In the genomic region with DNA sequence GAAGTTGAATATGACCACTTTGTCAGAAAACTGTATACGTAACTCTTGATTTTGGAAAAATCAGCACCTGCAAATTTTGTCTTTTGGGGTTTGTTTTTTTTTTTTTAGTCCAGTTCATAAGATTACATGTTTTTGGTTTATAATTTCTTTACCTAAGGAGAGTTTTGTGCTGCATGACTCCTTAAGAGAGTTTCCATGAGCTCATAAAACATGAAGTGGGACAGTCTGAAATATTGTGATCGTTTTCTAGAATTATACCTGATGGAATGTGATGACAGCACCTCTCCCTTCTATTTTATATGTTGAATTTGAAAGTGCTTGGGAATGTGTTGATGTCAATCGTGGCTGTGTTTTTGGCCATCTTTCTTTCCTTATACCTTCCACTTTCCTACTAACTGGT, we compare ENCODE assay signal across 18 cellular contexts.
DNase-seq lines count a peak whose midpoint lies in the region; ATAC-seq and TF ChIP-seq lines count a peak whose summit lies in the region.
"Had no signal": no experiment of that assay in that cellular context is flagged by ENCODE, and none has a peak within 500 bp of the region (broad histone marks: within the 10 kb centered on the region; RNA-seq: fewer than 3 reads in every experiment).

No MANE protein-coding gene starts in this region.

- no peak for DNase-seq in breast epithelium (ENCODE audit: low spot score in 2 of 2)
- no peak for DNase-seq in MCF 10A (ENCODE audit: unreplicated experiment)
- DNase-seq in dorsolateral prefrontal cortex, result no peak
- DNase-seq in thyroid gland, result no peak
- DNase-seq in activated naive CD4-positive, alpha-beta T cell treated with anti-CD3 and anti-CD28 coated beads, Interleukin-2, amount 50 U/mL, for 72 hours (ENCODE audit: low spot score in 2 of 2), result no peak
- DNase-seq in activated CD4-positive, alpha-beta T cell treated with anti-CD3 and anti-CD28 coated beads, Interleukin-2, amount 10 ng/mL, durations not matched to agents 24 days and 14 days, result no peak
- DNase-seq: 8988T; activated naive CD4-positive, alpha-beta T cell treated with Interleukin-2 at 50 U/mL for 16 hours; glutamatergic neuron; NCI-H82; Peyer's patch had no signal

- no peak for TF ChIP-seq CTCF in breast epithelium (IDR thresholded peaks at IDR 0.05)
- no peak for TF ChIP-seq CTCF in MCF 10A (IDR thresholded peaks at IDR 0.05; ENCODE audit: unreplicated experiment)
- no peak for TF ChIP-seq CTCF in dorsolateral prefrontal cortex (IDR thresholded peaks at IDR 0.05 in 54 of 56, conservative IDR thresholded peaks at IDR 0.05 in 2 of 56; ENCODE audit: low read depth in 1 of 56, partially characterized antibody in 56 of 56)
- TF ChIP-seq CTCF in nephron (IDR thresholded peaks at IDR 0.05; ENCODE audit: unreplicated experiment in 3 of 3), result no peak
- no peak for TF ChIP-seq CTCF in thyroid gland (IDR thresholded peaks at IDR 0.05)

- CTCF ChIA-PET in MCF 10A (lab: Yijun Ruan, JAX), result interaction anchor here (0.6 kb wide), 3 partner anchors 33 to 502 kb away, joined by 3 read pairs; no protein-coding TSS in a partner anchor

- H3K4me1 Mint-ChIP-seq in MCF 10A (ENCODE audit: insufficient read depth, unreplicated experiment) (peaks cover 22% of the 10 kb centered on the region), nephron (peaks cover 67% of the 10 kb centered on the region)
- H3K4me1 Mint-ChIP-seq in activated CD4-positive, alpha-beta T cell treated with anti-CD3 and anti-CD28 coated beads, Interleukin-2, amount 10 ng/mL, durations not matched to agents 24 days and 14 days, result no peaks in the 10 kb centered on the region

- H3K9me3 ChIP-seq in breast epithelium (no peaks in the 10 kb centered on the region), thyroid gland (no peaks in the 10 kb centered on the region)
- H3K9me3 ChIP-seq: Peyer's patch had no signal

- no peak overlapping the region for H3K27ac Mint-ChIP-seq in MCF 10A (ENCODE audit: low read depth, unreplicated experiment)
- peak overlapping the region; percentile 28 to 65 (median 54) for H3K27ac Mint-ChIP-seq in nephron
- H3K27ac Mint-ChIP-seq in activated naive CD4-positive, alpha-beta T cell treated with anti-CD3 and anti-CD28 coated beads, Interleukin-2, amount 50 U/mL, for 72 hours, result no peak overlapping the region
- no peak overlapping the region for H3K27ac Mint-ChIP-seq in activated CD4-positive, alpha-beta T cell treated with anti-CD3 and anti-CD28 coated beads, Interleukin-2, amount 10 ng/mL, durations not matched to agents 24 days and 14 days
- H3K27ac Mint-ChIP-seq: dendritic cell treated with granulocyte-macrophage colony-stimulating factor and Interleukin-4, amounts not matched to agents 40 ng/mL and 50 ng/mL, for 4 days; type B pancreatic cell had no signal

- H3K4me3 Mint-ChIP-seq in MCF 10A (ENCODE audit: unreplicated experiment), result no peak overlapping the region
- H3K4me3 Mint-ChIP-seq in nephron, result no peak overlapping the region
- H3K4me3 Mint-ChIP-seq in activated CD4-positive, alpha-beta T cell treated with anti-CD3 and anti-CD28 coated beads, Interleukin-2, amount 10 ng/mL, durations not matched to agents 24 days and 14 days, result no peak overlapping the region
- H3K4me3 Mint-ChIP-seq: dendritic cell treated with granulocyte-macrophage colony-stimulating factor and Interleukin-4, amounts not matched to agents 40 ng/mL and 50 ng/mL, for 4 days; type B pancreatic cell had no signal

- H3K9me3 Mint-ChIP-seq in MCF 10A (ENCODE audit: unreplicated experiment), result no peaks in the 10 kb centered on the region
- H3K9me3 Mint-ChIP-seq in nephron, result no peaks in the 10 kb centered on the region
- H3K9me3 Mint-ChIP-seq in activated naive CD4-positive, alpha-beta T cell treated with anti-CD3 and anti-CD28 coated beads, Interleukin-2, amount 50 U/mL, for 72 hours, result no peaks in the 10 kb centered on the region
- no peaks in the 10 kb centered on the region for H3K9me3 Mint-ChIP-seq in activated CD4-positive, alpha-beta T cell treated with anti-CD3 and anti-CD28 coated beads, Interleukin-2, amount 10 ng/mL, durations not matched to agents 24 days and 14 days
- H3K9me3 Mint-ChIP-seq: dendritic cell treated with granulocyte-macrophage colony-stimulating factor and Interleukin-4, amounts not matched to agents 40 ng/mL and 50 ng/mL, for 4 days; type B pancreatic cell had no signal

- intact Hi-C loops in breast epithelium (cut with DNase I; ENCODE audit: low total_unique reads) (no loop called here), MCF 10A (cut with micrococcal nuclease) (no loop called here), dorsolateral prefrontal cortex (cut with DNase I) (no loop called here), thyroid gland (cut with DNase I) (no loop called here)
- intact Hi-C loops in activated CD4-positive, alpha-beta T cell treated with anti-CD3 and anti-CD28 coated beads, Interleukin-2, amount 10 ng/mL, durations not matched to agents 24 days and 14 days (cut with micrococcal nuclease), result no loop called here

- H3K4me3 ChIP-seq in breast epithelium (peak overlapping the region in 1 of 3 donors; percentile 54), dorsolateral prefrontal cortex (peak overlapping the region in 19 of 59 donors; percentile 1 to 53 (median 41)), thyroid gland (replicated peaks in 1 of 3) (no peak overlapping the region)
- H3K4me3 ChIP-seq: BLaER1 treated with 17β-estradiol and CSF1 and Interleukin-3, amounts not matched to agents 10 nM and 100 nM; smooth muscle cell had no signal

- no TSS peak for BruUV-seq in MCF 10A (replicated peaks; lab: Mats Ljungman, UMichigan)

- peaks cover 0 to 20% of the 10 kb centered on the region in 2 donors for H3K4me1 ChIP-seq in breast epithelium
- peaks cover 25 to 34% of the 10 kb centered on the region in 2 donors for H3K4me1 ChIP-seq in thyroid gland

- no peaks in the 10 kb centered on the region for H3K27me3 ChIP-seq in breast epithelium
- no peaks in the 10 kb centered on the region for H3K27me3 ChIP-seq in dorsolateral prefrontal cortex
- H3K27me3 ChIP-seq in thyroid gland, result no peaks in the 10 kb centered on the region
- H3K27me3 ChIP-seq: BLaER1 treated with 17β-estradiol and CSF1 and Interleukin-3, amounts not matched to agents 10 nM and 100 nM; Peyer's patch had no signal

- POLR2A ChIA-PET in MCF 10A (lab: Yijun Ruan, JAX), result interaction anchor here (0.7 to 2.0 kb wide), 5 partner anchors 10 to 185 kb away, joined by 3 to 12 read pairs (median 4); no protein-coding TSS in a partner anchor

- ATAC-seq in activated naive CD4-positive, alpha-beta T cell treated with anti-CD3 and anti-CD28 coated beads, Interleukin-2, amount 50 U/mL, for 72 hours, result no peak
- no peak for ATAC-seq in HG03342 (IDR thresholded peaks at IDR 0.05; ENCODE audit: unreplicated experiment)
- ATAC-seq: SK-N-SH treated with all-trans-retinoic acid at 6 μM for 48 hours had no signal

- no peaks in the 10 kb centered on the region for H3K36me3 ChIP-seq in breast epithelium
- H3K36me3 ChIP-seq in thyroid gland, result no peaks in the 10 kb centered on the region
- H3K36me3 ChIP-seq: BLaER1 treated with 17β-estradiol and CSF1 and Interleukin-3, amounts not matched to agents 10 nM and 100 nM; Peyer's patch had no signal

- H3K27me3 Mint-ChIP-seq in MCF 10A (ENCODE audit: insufficient read depth, unreplicated experiment), result no peaks in the 10 kb centered on the region
- H3K27me3 Mint-ChIP-seq in nephron (ENCODE audit: low read depth), result no peaks in the 10 kb centered on the region
- peaks cover 3% of the 10 kb centered on the region for H3K27me3 Mint-ChIP-seq in activated CD4-positive, alpha-beta T cell treated with anti-CD3 and anti-CD28 coated beads, Interleukin-2, amount 10 ng/mL, durations not matched to agents 24 days and 14 days
- H3K27me3 Mint-ChIP-seq: dendritic cell treated with granulocyte-macrophage colony-stimulating factor and Interleukin-4, amounts not matched to agents 40 ng/mL and 50 ng/mL, for 4 days; type B pancreatic cell had no signal

- peak overlapping the region; percentile 64 to 74 for H3K27ac ChIP-seq in breast epithelium
- H3K27ac ChIP-seq in dorsolateral prefrontal cortex, result peak overlapping the region in 31 of 59 donors; percentile 1 to 72 (median 38)
- peak overlapping the region; percentile 50 to 71 (median 67) for H3K27ac ChIP-seq in thyroid gland
- H3K27ac ChIP-seq: BLaER1 treated with 17β-estradiol and CSF1 and Interleukin-3, amounts not matched to agents 10 nM and 100 nM had no signal

- no peak for TF ChIP-seq POLR2A in breast epithelium (IDR thresholded peaks at IDR 0.05)
- no peak for TF ChIP-seq POLR2A in thyroid gland (IDR thresholded peaks at IDR 0.05)

- no peaks in the 10 kb centered on the region for H3K36me3 Mint-ChIP-seq in MCF 10A (ENCODE audit: insufficient read depth, unreplicated experiment)
- H3K36me3 Mint-ChIP-seq in nephron (ENCODE audit: low read depth), result no peaks in the 10 kb centered on the region
- no peaks in the 10 kb centered on the region for H3K36me3 Mint-ChIP-seq in activated naive CD4-positive, alpha-beta T cell treated with anti-CD3 and anti-CD28 coated beads, Interleukin-2, amount 50 U/mL, for 72 hours
- no peaks in the 10 kb centered on the region for H3K36me3 Mint-ChIP-seq in activated CD4-positive, alpha-beta T cell treated with anti-CD3 and anti-CD28 coated beads, Interleukin-2, amount 10 ng/mL, durations not matched to agents 24 days and 14 days (ENCODE audit: low read depth)
- H3K36me3 Mint-ChIP-seq: type B pancreatic cell had no signal

- WGBS in thyroid gland, 2 donors, result 82 to 90% methylated on average over 3 of the region's 3 CpGs

Comparison
In these comparisons a context has a peak if more than half of its experiments do, and no peak if none do; other contexts are left out.
1. H3K27ac Mint-ChIP-seq: peak in nephron (3 of 3); none in MCF 10A (single experiment), activated naive CD4-positive, alpha-beta T cell treated with anti-CD3 and anti-CD28 coated beads, Interleukin-2, amount 50 U/mL, for 72 hours (0 of 2) and activated CD4-positive, alpha-beta T cell treated with anti-CD3 and anti-CD28 coated beads, Interleukin-2, amount 10 ng/mL, durations not matched to agents 24 days and 14 days (single experiment).
2. Peak in every context shown above with its lines, with median percentiles within 50 percentile points of each other: H3K27ac ChIP-seq.